Comparison of ENCODE assay signal across 8 cellular contexts in the genomic region with DNA sequence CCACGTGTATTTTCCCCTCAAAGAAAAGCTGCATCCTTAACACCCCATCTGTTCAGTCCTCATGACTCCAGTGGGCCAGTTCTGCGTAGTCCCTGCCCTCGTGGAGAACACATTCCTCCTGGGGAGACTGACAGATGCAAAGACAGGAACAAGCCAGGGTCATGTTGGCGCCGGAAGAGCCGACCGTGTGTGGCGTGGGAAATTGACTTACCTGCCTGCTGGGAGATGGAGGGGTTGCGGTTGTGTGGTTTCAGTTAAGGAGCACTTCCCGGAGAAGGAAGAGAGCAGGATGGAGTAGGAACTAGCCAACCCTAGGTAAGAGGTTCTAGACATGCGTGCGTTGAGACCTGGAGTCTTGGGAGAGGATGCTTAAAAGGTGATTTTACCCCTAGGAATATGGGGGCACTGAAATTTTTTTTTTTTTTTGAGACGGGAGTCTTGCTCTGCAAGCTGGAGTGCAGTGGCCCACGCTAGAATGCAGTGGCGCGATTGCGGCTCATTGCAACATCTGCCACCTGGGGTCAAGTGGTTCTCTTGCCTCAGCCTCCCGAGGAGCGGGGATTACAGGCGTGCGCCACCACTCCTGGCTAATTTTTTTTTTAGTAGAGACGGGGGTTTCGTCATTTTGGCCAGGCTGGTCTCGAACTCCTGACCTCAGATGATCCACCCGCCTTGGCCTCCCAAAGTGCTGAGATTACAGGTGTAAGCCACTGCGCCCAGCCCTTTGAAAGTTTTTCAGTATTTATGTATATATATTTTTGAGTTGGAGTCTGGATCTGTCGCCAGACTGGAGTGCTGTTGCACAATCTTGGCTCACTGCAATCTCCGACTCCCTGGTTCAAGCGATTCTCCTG. TPM values are rescaled to one million over a fixed set of nuclear protein-coding genes. Genes with fewer than 3 reads are reported as not detected.
DNase-seq lines count a peak whose midpoint lies in the region; TF ChIP-seq lines count a peak whose summit lies in the region.

No MANE protein-coding gene starts in this region.

- WGBS in suprapubic skin, result 66% methylated on average over 29 of the region's 29 CpGs

- TF ChIP-seq CTCF in Caco-2 (IDR thresholded peaks at IDR 0.05; ENCODE audit: insufficient read depth in 1 of 2, low read depth in 1 of 2, low read length in 1 of 2, severe bottlenecking in 1 of 2, unreplicated experiment in 1 of 2) (no peak), LNCaP clone FGC (IDR thresholded peaks at IDR 0.05; ENCODE audit: control insufficient read depth, extremely low read depth, insufficient read depth) (no peak), suprapubic skin (IDR thresholded peaks at IDR 0.05) (no peak)

- no peak for TF ChIP-seq POLR2A in suprapubic skin (IDR thresholded peaks at IDR 0.05)

- H3K27me3 ChIP-seq in Caco-2 (replicated peaks; ENCODE audit: control insufficient read depth, insufficient read depth, low read length) (no peaks in the 10 kb centered on the region), suprapubic skin (no peaks in the 10 kb centered on the region)

- no peak overlapping the region for H3K27ac ChIP-seq in suprapubic skin

- BruUV-seq in Caco-2 (replicated peaks; lab: Mats Ljungman, UMichigan), result no TSS peak

- H3K27ac Mint-ChIP-seq in Caco-2 (ENCODE audit: unreplicated experiment), result peak overlapping the region; percentile 73
- H3K27ac Mint-ChIP-seq in activated naive CD8-positive, alpha-beta T cell treated with anti-CD3 and anti-CD28 coated beads for 36 hours, result peak overlapping the region; percentile 85

- intact Hi-C loops in Caco-2 (cut with micrococcal nuclease; ENCODE audit: unreplicated experiment), result no loop called here

- H3K4me1 Mint-ChIP-seq in Caco-2 (ENCODE audit: low read depth, unreplicated experiment), result peaks cover 7% of the 10 kb centered on the region
- peaks cover 34% of the 10 kb centered on the region for H3K4me1 Mint-ChIP-seq in activated naive CD8-positive, alpha-beta T cell treated with anti-CD3 and anti-CD28 coated beads for 36 hours

- peak overlapping the region; percentile 53 for H3K4me3 ChIP-seq in Caco-2 (ENCODE audit: low read depth, low read length)
- peak overlapping the region; percentile 65 for H3K4me3 ChIP-seq in LNCaP clone FGC (ENCODE audit: low read depth, low read length)
- peak overlapping the region; percentile 55 for H3K4me3 ChIP-seq in suprapubic skin

- H3K4me3 Mint-ChIP-seq in Caco-2 (ENCODE audit: unreplicated experiment), result peak overlapping the region; percentile 76
- H3K4me3 Mint-ChIP-seq in activated naive CD8-positive, alpha-beta T cell treated with anti-CD3 and anti-CD28 coated beads for 36 hours, result peak overlapping the region; percentile 95

- TF ChIP-seq EP300 in suprapubic skin (IDR thresholded peaks at IDR 0.05), result no peak

- H3K36me3 Mint-ChIP-seq in Caco-2 (ENCODE audit: insufficient read depth, unreplicated experiment), result peaks cover 52% of the 10 kb centered on the region
- peaks cover 25% of the 10 kb centered on the region for H3K36me3 Mint-ChIP-seq in activated naive CD8-positive, alpha-beta T cell treated with anti-CD3 and anti-CD28 coated beads for 36 hours

- no peaks in the 10 kb centered on the region for H3K27me3 Mint-ChIP-seq in Caco-2 (ENCODE audit: insufficient read depth, unreplicated experiment)
- H3K27me3 Mint-ChIP-seq in activated naive CD8-positive, alpha-beta T cell treated with anti-CD3 and anti-CD28 coated beads for 36 hours, result no peaks in the 10 kb centered on the region

- H3K36me3 ChIP-seq in Caco-2 (ENCODE audit: control insufficient read depth, insufficient read depth, low read length), result no peaks in the 10 kb centered on the region; the same call in 1 of the 2 replicates
- H3K36me3 ChIP-seq in suprapubic skin, result peaks cover 14% of the 10 kb centered on the region

- peak in 1 of 2 experiments; percentile 29 for DNase-seq in Caco-2
- DNase-seq in LNCaP clone FGC (ENCODE audit: low read depth), result no peak
- DNase-seq in activated naive CD8-positive, alpha-beta T cell treated with anti-CD3 and anti-CD28 coated beads for 36 hours, result peak; percentile 7
- peak; percentile 18 for DNase-seq in iPS-NIHi7 (ENCODE audit: extremely low spot score)
- no peak for DNase-seq in suprapubic skin (ENCODE audit: low spot score in 2 of 2)
- DNase-seq in NCI-H524 (lab: John Stamatoyannopoulos, UW), result no peak
- no peak for DNase-seq in NCI-H128 (lab: John Stamatoyannopoulos, UW; ENCODE audit: unreplicated experiment)
- no peak for DNase-seq in NCI-H2107 treated with DMSO at 0.1 percent for 48 hours (lab: John Stamatoyannopoulos, UW; ENCODE audit: unreplicated experiment)

- CTCF ChIA-PET in Caco-2 (lab: Charles Lee), result interaction anchor here (0.7 kb wide), 1 partner anchor 24 kb away, joined by 7 read pairs; no protein-coding TSS in a partner anchor

- no peaks in the 10 kb centered on the region for H3K9me3 Mint-ChIP-seq in Caco-2 (ENCODE audit: unreplicated experiment)
- peaks cover 2% of the 10 kb centered on the region for H3K9me3 Mint-ChIP-seq in activated naive CD8-positive, alpha-beta T cell treated with anti-CD3 and anti-CD28 coated beads for 36 hours

- peaks cover 7% of the 10 kb centered on the region; the same call in 1 of the 2 replicates for H3K4me1 ChIP-seq in Caco-2
- H3K4me1 ChIP-seq in suprapubic skin, result peaks cover 29% of the 10 kb centered on the region

- H3K9me3 ChIP-seq in Caco-2 (no peaks in the 10 kb centered on the region), suprapubic skin (no peaks in the 10 kb centered on the region)

- POLR2A ChIA-PET in Caco-2 (lab: Charles Lee), result interaction anchor here (0.6 kb wide), 1 partner anchor 22 kb away, joined by 5 read pairs; no protein-coding TSS in a partner anchor

RNA-seq across cellular contexts. Expression of a gene that starts 1.4 kb away (rescaled TPM):
- total RNA-seq in Caco-2 (2022) (80.7 and 84.1 TPM in 2 replicates), suprapubic skin (10 to 100 TPM; 36.4 to 49.1 (median 42.8) TPM)
- total RNA-seq in activated naive CD8-positive, alpha-beta T cell treated with anti-CD3 and anti-CD28 coated beads for 36 hours, result 10 to 100 TPM; 42.0 to 42.2 TPM

RNA-seq across cellular contexts. Expression of a gene that starts 21.8 kb away (rescaled TPM):
- total RNA-seq in Caco-2 (2022) (3.8 and 4.2 TPM in 2 replicates), suprapubic skin (10 to 100 TPM in 1 of 4 donors, 1 to 10 TPM in 3; 3.6 to 13.6 (median 7.4) TPM)
- 1 to 10 TPM; 2.6 to 3.1 TPM for total RNA-seq in activated naive CD8-positive, alpha-beta T cell treated with anti-CD3 and anti-CD28 coated beads for 36 hours

RNA-seq across cellular contexts. Expression of a gene that starts 27.5 kb away (rescaled TPM):
- 94.9 and 115 TPM in 2 replicates for total RNA-seq in Caco-2 (2022)
- total RNA-seq in activated naive CD8-positive, alpha-beta T cell treated with anti-CD3 and anti-CD28 coated beads for 36 hours, result 10 to 100 TPM; 91.6 to 94.6 TPM
- 100 to 1,000 TPM in 1 of 4 donors, 10 to 100 TPM in 3; 51.7 to 101 (median 83.9) TPM for total RNA-seq in suprapubic skin

RNA-seq across cellular contexts. Expression of a gene that starts 34.9 kb away (rescaled TPM):
- total RNA-seq in Caco-2 (2022), result not detected in 2 replicates
- not detected for total RNA-seq in activated naive CD8-positive, alpha-beta T cell treated with anti-CD3 and anti-CD28 coated beads for 36 hours
- not detected for total RNA-seq in suprapubic skin

Comparison
In these comparisons a context has a peak if more than half of its experiments do, and no peak if none do; other contexts are left out.
1. DNase-seq: peak in activated naive CD8-positive, alpha-beta T cell treated with anti-CD3 and anti-CD28 coated beads for 36 hours (single experiment) and iPS-NIHi7 (single experiment); none in LNCaP clone FGC (single experiment), suprapubic skin (0 of 2), NCI-H524 (0 of 2), NCI-H128 (single experiment) and NCI-H2107 treated with DMSO at 0.1 percent for 48 hours (single experiment).
2. Peak in every context shown above with its lines, with median percentiles within 50 percentile points of each other: H3K4me3 ChIP-seq.